8 cellular contexts compared by ENCODE assay signal in the genomic region with DNA sequence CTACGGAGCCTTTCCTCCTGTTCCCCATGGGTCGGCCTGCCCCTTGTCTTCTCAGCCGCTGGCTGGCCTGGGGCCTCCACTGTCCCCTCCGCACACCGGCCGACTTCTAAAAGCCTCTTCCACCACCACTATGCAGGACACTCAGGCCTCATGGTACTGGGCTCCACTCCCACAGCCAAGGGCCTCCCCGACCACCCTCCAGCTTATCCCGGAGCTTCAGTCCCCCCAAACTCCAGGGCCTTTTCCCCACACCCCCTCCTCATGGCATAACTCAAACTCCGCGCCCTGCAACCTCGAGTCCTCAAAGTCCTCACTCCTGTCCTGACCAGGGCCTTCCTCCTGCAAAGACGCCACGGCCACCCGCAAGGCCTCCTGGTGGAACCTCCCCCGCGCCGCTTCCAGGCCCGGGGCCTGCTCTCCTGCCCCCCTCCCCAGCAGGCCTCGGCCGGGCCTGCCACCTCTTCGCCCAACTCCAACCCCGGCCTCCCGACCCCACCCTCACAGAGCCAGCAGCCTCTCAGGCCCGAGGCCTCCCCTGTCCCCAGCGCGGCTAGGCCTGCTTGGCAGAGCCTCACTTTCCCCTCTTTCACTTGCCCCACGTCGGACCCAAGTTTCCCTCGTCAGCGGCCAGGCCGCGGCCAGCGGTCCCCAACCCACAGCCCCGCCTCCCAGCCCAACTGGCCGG. TPM values are rescaled to one million over a fixed set of nuclear protein-coding genes. Genes with fewer than 3 reads are reported as not detected.
DNase-seq lines count a peak whose midpoint lies in the region; ATAC-seq and TF ChIP-seq lines count a peak whose summit lies in the region.

No MANE protein-coding gene starts in this region.

- H3K27ac ChIP-seq in HL-60 (replicated peaks): peak overlapping the region; percentile 98
- peak overlapping the region; percentile 98 for H3K27ac ChIP-seq in vagina

- H3K4me3 ChIP-seq in HL-60 (replicated peaks; ENCODE audit: insufficient read depth, low read length): peak overlapping the region; percentile 82
- H3K4me3 ChIP-seq in vagina: peak overlapping the region; percentile 75 to 82

- CTCF ChIA-PET in activated B cell treated with CpG ODN at 0.5 μM for 24 hours (lab: Charles Lee): interaction anchor here (9.9 kb wide), 1 partner anchor 46 kb away, joined by 62 read pairs; no protein-coding TSS in a partner anchor

- peaks cover 47% of the 10 kb centered on the region for H3K4me1 Mint-ChIP-seq in activated B cell treated with CpG ODN at 0.5 μM for 24 hours
- H3K4me1 Mint-ChIP-seq in nephron: peaks cover 38% of the 10 kb centered on the region

- TF ChIP-seq CTCF in HL-60 (IDR thresholded peaks at IDR 0.05; ENCODE audit: insufficient read depth, low read length): no peak
- no peak for TF ChIP-seq CTCF in activated B cell treated with CpG ODN at 0.5 μM for 24 hours (IDR thresholded peaks at IDR 0.05)
- TF ChIP-seq CTCF in nephron (IDR thresholded peaks at IDR 0.05; ENCODE audit: unreplicated experiment in 3 of 3): no peak
- TF ChIP-seq CTCF in vagina (IDR thresholded peaks at IDR 0.05): no peak

- H3K4me1 ChIP-seq in vagina: peaks cover 54% of the 10 kb centered on the region

- H3K36me3 Mint-ChIP-seq in activated B cell treated with CpG ODN at 0.5 μM for 24 hours (ENCODE audit: low read depth) (peaks cover 35% of the 10 kb centered on the region), nephron (ENCODE audit: low read depth) (peaks cover 23% of the 10 kb centered on the region)

- no peaks in the 10 kb centered on the region for H3K27me3 Mint-ChIP-seq in activated B cell treated with CpG ODN at 0.5 μM for 24 hours
- H3K27me3 Mint-ChIP-seq in nephron (ENCODE audit: low read depth): no peaks in the 10 kb centered on the region

- H3K9me3 Mint-ChIP-seq in activated B cell treated with CpG ODN at 0.5 μM for 24 hours (no peaks in the 10 kb centered on the region), nephron (no peaks in the 10 kb centered on the region)

- DNase-seq in EL: peak; percentile 54
- DNase-seq in HL-60 (ENCODE audit: low read depth in 1 of 2, low spot score in 1 of 2): peak in 1 of 2 experiments; percentile 44
- no peak for DNase-seq in activated B cell treated with CpG ODN at 0.5 μM for 24 hours
- peak; percentile 57 for DNase-seq in fibroblast of peridontal ligament (ENCODE audit: extremely low read depth)
- DNase-seq in vagina (ENCODE audit: extremely low spot score in 2 of 2): no peak
- DNase-seq in NCI-H226: no peak
- no peak for DNase-seq in NCI-H187 (lab: John Stamatoyannopoulos, UW)

- no peak for TF ChIP-seq POLR2A in vagina (IDR thresholded peaks at IDR 0.05)

- POLR2A ChIA-PET in activated B cell treated with CpG ODN at 0.5 μM for 24 hours (lab: Charles Lee): no interaction called here

- H3K27me3 ChIP-seq in HL-60 (ENCODE audit: insufficient read depth, poor library complexity, severe bottlenecking) (no peaks in the 10 kb centered on the region), vagina (no peaks in the 10 kb centered on the region)

- peaks cover 0 to 16% of the 10 kb centered on the region in 2 donors for H3K36me3 ChIP-seq in vagina

- H3K27ac Mint-ChIP-seq in activated B cell treated with CpG ODN at 0.5 μM for 24 hours (peak overlapping the region; percentile 30), nephron (peak overlapping the region; percentile 100)

- intact Hi-C loops in activated B cell treated with CpG ODN at 0.5 μM for 24 hours (cut with micrococcal nuclease) (loop anchor here (1.0 to 10.0 kb wide), 4 partner anchors 31 to 416 kb away; partner anchors contain the start of genes EFCAB14 and MOB3C), vagina (cut with DNase I) (loop anchor here (2.0 kb wide), 1 partner anchor 39 kb away; the partner anchor contains the start of gene NSUN4)

- H3K4me3 Mint-ChIP-seq in activated B cell treated with CpG ODN at 0.5 μM for 24 hours (peak overlapping the region; percentile 99), nephron (peak overlapping the region; percentile 98 to 99 (median 99))

- ATAC-seq in activated B cell treated with CpG ODN at 0.5 μM for 24 hours (ENCODE audit: low read depth): no peak

- H3K9me3 ChIP-seq in vagina: no peaks in the 10 kb centered on the region

RNA-seq across cellular contexts. Expression of gene LRRC41, which starts 1.9 kb away (rescaled TPM):
- total RNA-seq in activated B cell treated with CpG ODN at 0.5 μM for 24 hours (59.5 and 60.2 TPM in 2 replicates), vagina (58.4 TPM)

RNA-seq across cellular contexts. Expression of gene UQCRH, which starts 1.9 kb away (rescaled TPM):
- 243 and 279 TPM in 2 replicates for total RNA-seq in activated B cell treated with CpG ODN at 0.5 μM for 24 hours
- 175 TPM for total RNA-seq in vagina

RNA-seq across cellular contexts. Expression of gene NSUN4, which starts 39.1 kb away (rescaled TPM):
- total RNA-seq in activated B cell treated with CpG ODN at 0.5 μM for 24 hours: 35.3 and 38.6 TPM in 2 replicates
- total RNA-seq in vagina: 21.4 TPM

RNA-seq across cellular contexts. Expression of gene RAD54L, which starts 54.0 kb away (rescaled TPM):
- 2.9 and 3.7 TPM in 2 replicates for total RNA-seq in activated B cell treated with CpG ODN at 0.5 μM for 24 hours
- total RNA-seq in vagina: 8.1 TPM

Comparison
In these comparisons a context has a peak if more than half of its experiments do, and no peak if none do; other contexts are left out.
1. DNase-seq: peak in EL (single experiment) and fibroblast of peridontal ligament (single experiment); none in activated B cell treated with CpG ODN at 0.5 μM for 24 hours (single experiment), vagina (0 of 2), NCI-H226 (single experiment) and NCI-H187 (0 of 2).